Comparison of ENCODE assay signal across 16 cellular contexts in the genomic region with DNA sequence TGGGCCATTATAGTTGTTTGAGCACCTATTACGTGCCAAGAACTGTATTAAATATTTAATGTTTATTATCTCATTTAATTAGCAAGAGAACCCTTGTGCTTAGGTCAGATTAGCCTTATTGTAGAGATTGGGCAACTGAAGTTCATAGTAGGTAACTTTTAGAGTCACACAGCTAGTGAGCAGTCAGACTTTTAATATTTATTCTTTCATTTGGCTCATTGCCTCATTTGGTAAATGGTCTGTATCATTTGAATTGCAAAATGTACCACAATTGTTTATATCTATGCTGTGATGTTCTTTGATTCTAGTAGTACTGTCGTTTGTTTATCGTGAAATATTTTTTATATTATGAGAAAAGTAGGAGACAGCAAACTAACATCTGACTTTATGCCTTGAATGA. TPM values are rescaled to one million over a fixed set of nuclear protein-coding genes. Genes with fewer than 3 reads are reported as not detected.
DNase-seq lines count a peak whose midpoint lies in the region; ATAC-seq and TF ChIP-seq lines count a peak whose summit lies in the region.
"Had no signal": no experiment of that assay in that cellular context is flagged by ENCODE, and none has a peak within 500 bp of the region (broad histone marks: within the 10 kb centered on the region; RNA-seq: fewer than 3 reads in every experiment).

No MANE protein-coding gene starts in this region.

- H3K9ac ChIP-seq in OCI-LY3 (ENCODE audit: low read length): no peak overlapping the region

- peaks cover 46% of the 10 kb centered on the region for H3K4me1 ChIP-seq in OCI-LY3 (ENCODE audit: low read length)
- H3K4me1 ChIP-seq in stomach: peaks cover 66 to 98% (median 89%) of the 10 kb centered on the region in 4 donors

- no peak for DNase-seq in activated T-cell treated with anti-CD3 and anti-CD28 coated beads, Interleukin-2, amount 50 U/mL, for 72 hours
- DNase-seq in activated T-cell treated with anti-CD3 and anti-CD28 coated beads, Interleukin-2, amount 50 U/mL, for 1 hour: no peak
- DNase-seq in fibroblast of mammary gland (ENCODE audit: low read depth) (peak; percentile 43), stomach (no peak)
- DNase-seq: ACHN; activated CD4-positive, alpha-beta T cell treated with anti-CD3 and anti-CD28 coated beads for 48 hours; head of caudate nucleus; kidney; NCI-H2081; pancreas; T-helper 17 cell had no signal

- H3K9me3 Mint-ChIP-seq in activated T-cell treated with anti-CD3 and anti-CD28 coated beads, Interleukin-2, amount 50 U/mL, for 72 hours: peaks cover 0 to 3% of the 10 kb centered on the region in 2 donors

- intact Hi-C loops in stomach (cut with DNase I; ENCODE audit: low total_unique reads): no loop called here

- H2AFZ ChIP-seq in OCI-LY3 (ENCODE audit: low read depth, low read length): no peak overlapping the region

- peaks cover 6 to 22% of the 10 kb centered on the region in 2 donors for H3K36me3 Mint-ChIP-seq in activated T-cell treated with anti-CD3 and anti-CD28 coated beads, Interleukin-2, amount 50 U/mL, for 72 hours (ENCODE audit: insufficient read depth in 2 of 2)

- peaks cover 96% of the 10 kb centered on the region for H4K20me1 ChIP-seq in OCI-LY3 (ENCODE audit: insufficient read depth, low read length)

- peak overlapping the region; percentile 40 for H3K27ac ChIP-seq in OCI-LY3 (ENCODE audit: low read length)
- peak overlapping the region in 4 of 5 donors; percentile 16 to 56 (median 50) for H3K27ac ChIP-seq in stomach
- H3K27ac ChIP-seq: RWPE1 had no signal

- H3K27me3 ChIP-seq in OCI-LY3 (ENCODE audit: low read depth, low read length) (no peaks in the 10 kb centered on the region), stomach (no peaks in the 10 kb centered on the region)
- H3K27me3 ChIP-seq: pancreas had no signal

- H3K9me3 ChIP-seq in OCI-LY3 (ENCODE audit: insufficient read depth, low read length): no peaks in the 10 kb centered on the region
- no peaks in the 10 kb centered on the region for H3K9me3 ChIP-seq in stomach
- H3K9me3 ChIP-seq: pancreas had no signal

- no peak for ATAC-seq in activated T-cell treated with anti-CD3 and anti-CD28 coated beads, Interleukin-2, amount 50 U/mL, for 72 hours (replicated peaks in 1 of 2)
- ATAC-seq in HG03175 (IDR thresholded peaks at IDR 0.05; ENCODE audit: unreplicated experiment) (no peak), GM21360 (IDR thresholded peaks at IDR 0.05; ENCODE audit: unreplicated experiment) (no peak), HG03108 (IDR thresholded peaks at IDR 0.05; ENCODE audit: unreplicated experiment) (no peak)
- ATAC-seq: T-helper 17 cell had no signal

- H3K27ac Mint-ChIP-seq in activated T-cell treated with anti-CD3 and anti-CD28 coated beads, Interleukin-2, amount 50 U/mL, for 72 hours: peak overlapping the region; percentile 88

- no peak for TF ChIP-seq CTCF in OCI-LY3 (IDR thresholded peaks at IDR 0.05; ENCODE audit: low read depth, low read length)
- no peak for TF ChIP-seq CTCF in fibroblast of mammary gland (conservative IDR thresholded peaks at IDR 0.05; ENCODE audit: control insufficient read depth, insufficient read depth, low read depth, low read length)
- no peak for TF ChIP-seq CTCF in stomach (IDR thresholded peaks at IDR 0.05)

- H3K36me3 ChIP-seq in OCI-LY3 (replicated peaks; ENCODE audit: low read depth, low read length): peaks cover 39% of the 10 kb centered on the region
- H3K36me3 ChIP-seq in stomach: no peaks in the 10 kb centered on the region
- H3K36me3 ChIP-seq: pancreas had no signal

- TF ChIP-seq POLR2A in stomach (IDR thresholded peaks at IDR 0.05): no peak

- 26 to 46% (median 30%) methylated on average over 3 of the region's 3 CpGs for WGBS in stomach, 5 donors

- H3K4me1 Mint-ChIP-seq in activated T-cell treated with anti-CD3 and anti-CD28 coated beads, Interleukin-2, amount 50 U/mL, for 72 hours (ENCODE audit: low read depth): peaks cover 81% of the 10 kb centered on the region

- H3K4me2 ChIP-seq in OCI-LY3 (ENCODE audit: low read length): peak overlapping the region; percentile 74

- peak overlapping the region; percentile 22 for H3K4me3 ChIP-seq in OCI-LY3 (ENCODE audit: low read length)
- H3K4me3 ChIP-seq in fibroblast of mammary gland (ENCODE audit: control insufficient read depth, low read depth, low read length): no peak overlapping the region
- H3K4me3 ChIP-seq in stomach: no peak overlapping the region

- no peaks in the 10 kb centered on the region for H3K27me3 Mint-ChIP-seq in activated T-cell treated with anti-CD3 and anti-CD28 coated beads, Interleukin-2, amount 50 U/mL, for 72 hours (ENCODE audit: low read depth)
- H3K27me3 Mint-ChIP-seq: T-helper 17 cell had no signal

- peak overlapping the region in 1 of 2 donors; percentile 5 for H3K4me3 Mint-ChIP-seq in activated T-cell treated with anti-CD3 and anti-CD28 coated beads, Interleukin-2, amount 50 U/mL, for 72 hours

- H3K79me2 ChIP-seq in OCI-LY3 (ENCODE audit: low read length): peaks cover 100% of the 10 kb centered on the region

- TF ChIP-seq EP300 in stomach (IDR thresholded peaks at IDR 0.05): no peak

RNA-seq across cellular contexts. Expression of a gene that starts 7.6 kb away (rescaled TPM):
- 100 to 1,000 TPM; 144 to 149 TPM for total RNA-seq in activated T-cell treated with anti-CD3 and anti-CD28 coated beads, Interleukin-2, amount 50 U/mL, for 72 hours
- 100 to 1,000 TPM; 129 to 363 (median 207) TPM for total RNA-seq in stomach
- 10 to 100 TPM; 38.5 to 79.3 (median 40.8) TPM for polyA plus RNA-seq in stomach
